In the genomic region with DNA sequence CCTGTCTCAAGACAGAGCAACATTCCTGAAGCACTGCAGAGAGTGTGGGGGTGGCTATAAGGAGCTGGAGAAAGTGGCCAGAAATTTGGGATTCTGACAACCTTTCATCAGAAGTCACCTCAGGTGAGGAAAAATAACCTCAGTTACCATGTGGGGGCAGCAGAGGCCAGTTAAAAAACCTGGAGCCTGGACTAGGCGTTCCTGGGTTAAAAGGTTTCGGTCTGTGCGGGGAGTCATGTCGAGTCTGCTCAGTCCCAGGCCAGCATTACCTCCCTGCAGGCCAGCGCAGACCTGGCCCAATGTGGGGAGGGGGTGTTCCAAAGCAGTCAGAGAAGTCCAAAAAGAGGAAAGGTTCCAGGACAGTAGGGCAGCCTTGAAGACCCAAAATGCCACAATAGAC, we compare ENCODE assay signal across 8 cellular contexts. TPM values are rescaled to one million over a fixed set of nuclear protein-coding genes. Genes with fewer than 3 reads are reported as not detected.
DNase-seq lines count a peak whose midpoint lies in the region; ATAC-seq and TF ChIP-seq lines count a peak whose summit lies in the region.

No MANE protein-coding gene starts in this region.

- ATAC-seq in activated CD8-positive, alpha-beta T cell treated with anti-CD3 and anti-CD28 coated beads, Interleukin-2, amount 10 ng/mL, durations not matched to agents 7 days and 5 days = no peak
- peak; percentile 64 for ATAC-seq in upper lobe of right lung
- no peak for ATAC-seq in HG02623 (IDR thresholded peaks at IDR 0.05; ENCODE audit: unreplicated experiment)
- no peak for ATAC-seq in HG02884 (IDR thresholded peaks at IDR 0.05; ENCODE audit: unreplicated experiment)

- no peak overlapping the region for H3K4me3 Mint-ChIP-seq in activated CD8-positive, alpha-beta T cell treated with anti-CD3 and anti-CD28 coated beads, Interleukin-2, amount 10 ng/mL, durations not matched to agents 7 days and 5 days

- no peaks in the 10 kb centered on the region for H3K4me1 Mint-ChIP-seq in activated CD8-positive, alpha-beta T cell treated with anti-CD3 and anti-CD28 coated beads, Interleukin-2, amount 10 ng/mL, durations not matched to agents 7 days and 5 days (ENCODE audit: low read depth)

- H3K4me1 ChIP-seq in upper lobe of right lung = no peaks in the 10 kb centered on the region

- CTCF ChIA-PET in activated CD8-positive, alpha-beta T cell treated with anti-CD3 and anti-CD28 coated beads, Interleukin-2, amount 10 ng/mL, durations not matched to agents 7 days and 5 days (lab: Charles Lee) = interaction anchor here (1.0 to 1.3 kb wide), 2 partner anchors 603 to 604 kb away, joined by 4 read pairs; no protein-coding TSS in a partner anchor

- no peaks in the 10 kb centered on the region for H3K9me3 Mint-ChIP-seq in activated CD8-positive, alpha-beta T cell treated with anti-CD3 and anti-CD28 coated beads, Interleukin-2, amount 10 ng/mL, durations not matched to agents 7 days and 5 days (ENCODE audit: insufficient read depth)

- in situ Hi-C loops in KBM-7 (cut with MboI; ENCODE audit: low pct_unique_long_range_greater_than_20kb, low sequenced_read_pairs) = no loop called here

- H3K36me3 ChIP-seq in upper lobe of right lung = no peaks in the 10 kb centered on the region

- no peak overlapping the region for H3K4me3 ChIP-seq in upper lobe of right lung

- H3K36me3 Mint-ChIP-seq in activated CD8-positive, alpha-beta T cell treated with anti-CD3 and anti-CD28 coated beads, Interleukin-2, amount 10 ng/mL, durations not matched to agents 7 days and 5 days (ENCODE audit: low read depth) = no peaks in the 10 kb centered on the region

- TF ChIP-seq CTCF in upper lobe of right lung (IDR thresholded peaks at IDR 0.05) = no peak

- peak; percentile 16 for DNase-seq in NCI-H2171 treated with DMSO at 0.1 percent for 48 hours (lab: John Stamatoyannopoulos, UW)
- DNase-seq in NCI-H2171 (lab: John Stamatoyannopoulos, UW) = no peak
- peak; percentile 56 for DNase-seq in KBM-7
- peak; percentile 33 for DNase-seq in activated CD8-positive, alpha-beta T cell treated with anti-CD3 and anti-CD28 coated beads, Interleukin-2, amount 10 ng/mL, durations not matched to agents 7 days and 5 days
- peak; percentile 68 for DNase-seq in islet precursor cell
- DNase-seq in upper lobe of right lung = no peak

- H3K27me3 ChIP-seq in upper lobe of right lung = peaks cover 5% of the 10 kb centered on the region

- POLR2A ChIA-PET in activated CD8-positive, alpha-beta T cell treated with anti-CD3 and anti-CD28 coated beads, Interleukin-2, amount 10 ng/mL, durations not matched to agents 7 days and 5 days (lab: Charles Lee) = no interaction called here

- intact Hi-C loops in upper lobe of right lung (cut with DNase I) = no loop called here

- no peak overlapping the region for H3K27ac Mint-ChIP-seq in activated CD8-positive, alpha-beta T cell treated with anti-CD3 and anti-CD28 coated beads, Interleukin-2, amount 10 ng/mL, durations not matched to agents 7 days and 5 days

- H3K9me3 ChIP-seq in upper lobe of right lung = no peaks in the 10 kb centered on the region

- no peak overlapping the region for H3K27ac ChIP-seq in upper lobe of right lung

- peaks cover 3% of the 10 kb centered on the region for H3K27me3 Mint-ChIP-seq in activated CD8-positive, alpha-beta T cell treated with anti-CD3 and anti-CD28 coated beads, Interleukin-2, amount 10 ng/mL, durations not matched to agents 7 days and 5 days (ENCODE audit: low read depth)

RNA-seq across cellular contexts. Expression of gene NALF2, which starts 10.9 kb away (rescaled TPM):
- not detected for total RNA-seq in activated CD8-positive, alpha-beta T cell treated with anti-CD3 and anti-CD28 coated beads, Interleukin-2, amount 10 ng/mL, durations not matched to agents 7 days and 5 days
- total RNA-seq in upper lobe of right lung = not detected

Comparison
In these comparisons a context has a peak if more than half of its experiments do, and no peak if none do; other contexts are left out.
1. DNase-seq: peak in NCI-H2171 treated with DMSO at 0.1 percent for 48 hours (single experiment), KBM-7 (single experiment), activated CD8-positive, alpha-beta T cell treated with anti-CD3 and anti-CD28 coated beads, Interleukin-2, amount 10 ng/mL, durations not matched to agents 7 days and 5 days (single experiment) and islet precursor cell (single experiment); none in NCI-H2171 (single experiment) and upper lobe of right lung (single experiment).